8 cellular contexts compared by ENCODE assay signal in the genomic region with DNA sequence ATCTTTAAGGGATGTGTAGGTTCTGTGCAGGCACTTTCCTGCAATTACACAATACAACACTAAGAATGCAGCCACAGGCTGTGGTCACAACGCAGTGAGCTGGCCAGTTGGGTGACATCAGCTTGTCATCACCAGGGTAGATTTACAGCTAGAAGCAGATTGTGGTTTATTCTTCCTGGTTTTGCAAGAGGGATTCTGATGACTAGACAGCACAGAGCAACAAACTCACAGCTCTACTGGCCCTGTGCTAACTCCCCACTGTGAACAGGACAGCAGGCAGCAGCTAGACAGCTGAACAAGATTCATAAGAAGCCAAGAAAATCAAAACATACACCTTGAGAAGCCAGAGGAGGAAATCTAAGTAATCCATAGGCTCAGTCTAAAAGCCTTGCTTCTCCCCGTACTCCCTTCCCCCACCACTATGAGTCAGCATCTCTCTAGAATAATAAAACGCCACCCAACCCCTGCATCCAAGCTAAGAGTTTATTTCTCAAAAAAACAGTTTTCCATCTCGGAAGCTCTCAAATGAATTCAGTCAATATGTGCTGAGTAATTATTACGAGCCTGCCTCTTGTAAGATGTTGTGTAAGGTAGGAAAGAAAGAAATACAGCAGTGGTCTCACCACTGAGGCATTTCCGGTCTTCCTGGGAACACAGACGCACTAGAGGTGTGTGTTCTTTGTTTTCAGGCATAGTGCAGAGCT.
DNase-seq lines count a peak whose midpoint lies in the region; ATAC-seq and TF ChIP-seq lines count a peak whose summit lies in the region.

No MANE protein-coding gene starts in this region.

- ATAC-seq in GM21423 (IDR thresholded peaks at IDR 0.05; ENCODE audit: unreplicated experiment) (peak; percentile 80), WTC11 (peak; percentile 88)

- H3K4me1 Mint-ChIP-seq in WTC11, result peaks cover 64% of the 10 kb centered on the region

- peaks cover 24% of the 10 kb centered on the region for H3K36me3 Mint-ChIP-seq in WTC11

- DNase-seq in DMS153 (lab: John Stamatoyannopoulos, UW), result peak; percentile 58
- DNase-seq in Jurkat, Clone E6-1 (ENCODE audit: low read depth, low spot score), result peak; percentile 62
- no peak for DNase-seq in WTC11 (ENCODE audit: low spot score)
- peak; percentile 99 for DNase-seq in foreskin fibroblast
- no peak for DNase-seq in NCI-H1048 (lab: John Stamatoyannopoulos, UW)
- no peak for DNase-seq in NCI-H1092 treated with DMSO at 0.1 percent for 48 hours (lab: John Stamatoyannopoulos, UW)

- H3K27me3 Mint-ChIP-seq in WTC11 (ENCODE audit: low read depth), result no peaks in the 10 kb centered on the region

- no peaks in the 10 kb centered on the region for H3K36me3 ChIP-seq in neuron (ENCODE audit: insufficient read depth, low read length)

- H3K27me3 ChIP-seq in neuron (ENCODE audit: insufficient read depth, low read length), result no peaks in the 10 kb centered on the region

- CTCF ChIA-PET in WTC11 (lab: Charles Lee), result no interaction called here

- H3K27ac Mint-ChIP-seq in WTC11, result peak overlapping the region; percentile 99

- peak overlapping the region; percentile 46 for H2AFZ ChIP-seq in neuron (ENCODE audit: low read depth, low read length)

- no peaks in the 10 kb centered on the region for H3K9me3 Mint-ChIP-seq in WTC11

- POLR2A ChIA-PET in WTC11 (lab: Charles Lee), result no interaction called here

- no peaks in the 10 kb centered on the region for H3K9me3 ChIP-seq in neuron (ENCODE audit: low read length)

- no peak overlapping the region for H3K4me3 ChIP-seq in Jurkat, Clone E6-1 (ENCODE audit: low read length)
- peak overlapping the region in 1 of 2 donors; percentile 12 for H3K4me3 ChIP-seq in foreskin fibroblast (ENCODE audit: low read depth in 1 of 2, low read length in 2 of 2)
- H3K4me3 ChIP-seq in neuron (ENCODE audit: low read length), result peak overlapping the region; percentile 3

- peaks cover 14% of the 10 kb centered on the region for H3K4me1 ChIP-seq in neuron (ENCODE audit: insufficient read depth, low read length)

- TF ChIP-seq CTCF in WTC11 (IDR thresholded peaks at IDR 0.05), result no peak
- no peak for TF ChIP-seq CTCF in foreskin fibroblast (IDR thresholded peaks at IDR 0.05; ENCODE audit: low read depth, low read length)

- H3K4me3 Mint-ChIP-seq in WTC11, result peak overlapping the region; percentile 22

TF ChIP-seq in WTC11, 78 proteins besides CTCF, POLR2A, EP300 and RAD21 (continues in another document):
- TF ChIP-seq, protein P1, sequence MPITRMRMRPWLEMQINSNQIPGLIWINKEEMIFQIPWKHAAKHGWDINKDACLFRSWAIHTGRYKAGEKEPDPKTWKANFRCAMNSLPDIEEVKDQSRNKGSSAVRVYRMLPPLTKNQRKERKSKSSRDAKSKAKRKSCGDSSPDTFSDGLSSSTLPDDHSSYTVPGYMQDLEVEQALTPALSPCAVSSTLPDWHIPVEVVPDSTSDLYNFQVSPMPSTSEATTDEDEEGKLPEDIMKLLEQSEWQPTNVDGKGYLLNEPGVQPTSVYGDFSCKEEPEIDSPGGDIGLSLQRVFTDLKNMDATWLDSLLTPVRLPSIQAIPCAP (CRISPR knock-in tag; IDR thresholded peaks at IDR 0.05), result no peak
- TF ChIP-seq, protein P2, sequence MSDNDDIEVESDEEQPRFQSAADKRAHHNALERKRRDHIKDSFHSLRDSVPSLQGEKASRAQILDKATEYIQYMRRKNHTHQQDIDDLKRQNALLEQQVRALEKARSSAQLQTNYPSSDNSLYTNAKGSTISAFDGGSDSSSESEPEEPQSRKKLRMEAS (CRISPR knock-in tag; IDR thresholded peaks at IDR 0.05), result peak; percentile 14; the same call in 1 of the 2 replicates
- TF ChIP-seq SOX15 (CRISPR knock-in tag; IDR thresholded peaks at IDR 0.05) (no peak), JUN (CRISPR knock-in tag; IDR thresholded peaks at IDR 0.05) (no peak), GTF2I (CRISPR knock-in tag; conservative IDR thresholded peaks at IDR 0.05) (no peak), ZNF232 (CRISPR knock-in tag; IDR thresholded peaks at IDR 0.05) (no peak), ZNF138 (CRISPR knock-in tag; conservative IDR thresholded peaks at IDR 0.05) (no peak), ZNF121 (CRISPR knock-in tag; IDR thresholded peaks at IDR 0.05) (no peak), TP53 (CRISPR knock-in tag; IDR thresholded peaks at IDR 0.05) (no peak)
- TF ChIP-seq, protein P3, sequence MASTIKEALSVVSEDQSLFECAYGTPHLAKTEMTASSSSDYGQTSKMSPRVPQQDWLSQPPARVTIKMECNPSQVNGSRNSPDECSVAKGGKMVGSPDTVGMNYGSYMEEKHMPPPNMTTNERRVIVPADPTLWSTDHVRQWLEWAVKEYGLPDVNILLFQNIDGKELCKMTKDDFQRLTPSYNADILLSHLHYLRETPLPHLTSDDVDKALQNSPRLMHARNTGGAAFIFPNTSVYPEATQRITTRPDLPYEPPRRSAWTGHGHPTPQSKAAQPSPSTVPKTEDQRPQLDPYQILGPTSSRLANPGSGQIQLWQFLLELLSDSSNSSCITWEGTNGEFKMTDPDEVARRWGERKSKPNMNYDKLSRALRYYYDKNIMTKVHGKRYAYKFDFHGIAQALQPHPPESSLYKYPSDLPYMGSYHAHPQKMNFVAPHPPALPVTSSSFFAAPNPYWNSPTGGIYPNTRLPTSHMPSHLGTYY (CRISPR knock-in tag; IDR thresholded peaks at IDR 0.05), result no peak
- TF ChIP-seq, protein P4, sequence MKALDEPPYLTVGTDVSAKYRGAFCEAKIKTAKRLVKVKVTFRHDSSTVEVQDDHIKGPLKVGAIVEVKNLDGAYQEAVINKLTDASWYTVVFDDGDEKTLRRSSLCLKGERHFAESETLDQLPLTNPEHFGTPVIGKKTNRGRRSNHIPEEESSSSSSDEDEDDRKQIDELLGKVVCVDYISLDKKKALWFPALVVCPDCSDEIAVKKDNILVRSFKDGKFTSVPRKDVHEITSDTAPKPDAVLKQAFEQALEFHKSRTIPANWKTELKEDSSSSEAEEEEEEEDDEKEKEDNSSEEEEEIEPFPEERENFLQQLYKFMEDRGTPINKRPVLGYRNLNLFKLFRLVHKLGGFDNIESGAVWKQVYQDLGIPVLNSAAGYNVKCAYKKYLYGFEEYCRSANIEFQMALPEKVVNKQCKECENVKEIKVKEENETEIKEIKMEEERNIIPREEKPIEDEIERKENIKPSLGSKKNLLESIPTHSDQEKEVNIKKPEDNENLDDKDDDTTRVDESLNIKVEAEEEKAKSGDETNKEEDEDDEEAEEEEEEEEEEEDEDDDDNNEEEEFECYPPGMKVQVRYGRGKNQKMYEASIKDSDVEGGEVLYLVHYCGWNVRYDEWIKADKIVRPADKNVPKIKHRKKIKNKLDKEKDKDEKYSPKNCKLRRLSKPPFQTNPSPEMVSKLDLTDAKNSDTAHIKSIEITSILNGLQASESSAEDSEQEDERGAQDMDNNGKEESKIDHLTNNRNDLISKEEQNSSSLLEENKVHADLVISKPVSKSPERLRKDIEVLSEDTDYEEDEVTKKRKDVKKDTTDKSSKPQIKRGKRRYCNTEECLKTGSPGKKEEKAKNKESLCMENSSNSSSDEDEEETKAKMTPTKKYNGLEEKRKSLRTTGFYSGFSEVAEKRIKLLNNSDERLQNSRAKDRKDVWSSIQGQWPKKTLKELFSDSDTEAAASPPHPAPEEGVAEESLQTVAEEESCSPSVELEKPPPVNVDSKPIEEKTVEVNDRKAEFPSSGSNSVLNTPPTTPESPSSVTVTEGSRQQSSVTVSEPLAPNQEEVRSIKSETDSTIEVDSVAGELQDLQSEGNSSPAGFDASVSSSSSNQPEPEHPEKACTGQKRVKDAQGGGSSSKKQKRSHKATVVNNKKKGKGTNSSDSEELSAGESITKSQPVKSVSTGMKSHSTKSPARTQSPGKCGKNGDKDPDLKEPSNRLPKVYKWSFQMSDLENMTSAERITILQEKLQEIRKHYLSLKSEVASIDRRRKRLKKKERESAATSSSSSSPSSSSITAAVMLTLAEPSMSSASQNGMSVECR (CRISPR knock-in tag; IDR thresholded peaks at IDR 0.05; ENCODE audit: borderline replicate concordance), result no peak
- TF ChIP-seq, protein P5, sequence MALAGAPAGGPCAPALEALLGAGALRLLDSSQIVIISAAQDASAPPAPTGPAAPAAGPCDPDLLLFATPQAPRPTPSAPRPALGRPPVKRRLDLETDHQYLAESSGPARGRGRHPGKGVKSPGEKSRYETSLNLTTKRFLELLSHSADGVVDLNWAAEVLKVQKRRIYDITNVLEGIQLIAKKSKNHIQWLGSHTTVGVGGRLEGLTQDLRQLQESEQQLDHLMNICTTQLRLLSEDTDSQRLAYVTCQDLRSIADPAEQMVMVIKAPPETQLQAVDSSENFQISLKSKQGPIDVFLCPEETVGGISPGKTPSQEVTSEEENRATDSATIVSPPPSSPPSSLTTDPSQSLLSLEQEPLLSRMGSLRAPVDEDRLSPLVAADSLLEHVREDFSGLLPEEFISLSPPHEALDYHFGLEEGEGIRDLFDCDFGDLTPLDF (CRISPR knock-in tag; IDR thresholded peaks at IDR 0.05), result no peak
- TF ChIP-seq, protein P6, sequence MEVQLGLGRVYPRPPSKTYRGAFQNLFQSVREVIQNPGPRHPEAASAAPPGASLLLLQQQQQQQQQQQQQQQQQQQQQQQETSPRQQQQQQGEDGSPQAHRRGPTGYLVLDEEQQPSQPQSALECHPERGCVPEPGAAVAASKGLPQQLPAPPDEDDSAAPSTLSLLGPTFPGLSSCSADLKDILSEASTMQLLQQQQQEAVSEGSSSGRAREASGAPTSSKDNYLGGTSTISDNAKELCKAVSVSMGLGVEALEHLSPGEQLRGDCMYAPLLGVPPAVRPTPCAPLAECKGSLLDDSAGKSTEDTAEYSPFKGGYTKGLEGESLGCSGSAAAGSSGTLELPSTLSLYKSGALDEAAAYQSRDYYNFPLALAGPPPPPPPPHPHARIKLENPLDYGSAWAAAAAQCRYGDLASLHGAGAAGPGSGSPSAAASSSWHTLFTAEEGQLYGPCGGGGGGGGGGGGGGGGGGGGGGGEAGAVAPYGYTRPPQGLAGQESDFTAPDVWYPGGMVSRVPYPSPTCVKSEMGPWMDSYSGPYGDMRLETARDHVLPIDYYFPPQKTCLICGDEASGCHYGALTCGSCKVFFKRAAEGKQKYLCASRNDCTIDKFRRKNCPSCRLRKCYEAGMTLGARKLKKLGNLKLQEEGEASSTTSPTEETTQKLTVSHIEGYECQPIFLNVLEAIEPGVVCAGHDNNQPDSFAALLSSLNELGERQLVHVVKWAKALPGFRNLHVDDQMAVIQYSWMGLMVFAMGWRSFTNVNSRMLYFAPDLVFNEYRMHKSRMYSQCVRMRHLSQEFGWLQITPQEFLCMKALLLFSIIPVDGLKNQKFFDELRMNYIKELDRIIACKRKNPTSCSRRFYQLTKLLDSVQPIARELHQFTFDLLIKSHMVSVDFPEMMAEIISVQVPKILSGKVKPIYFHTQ (CRISPR knock-in tag; IDR thresholded peaks at IDR 0.05), result no peak

Comparison
In these comparisons a context has a peak if more than half of its experiments do, and no peak if none do; other contexts are left out.
1. DNase-seq: peak in DMS153 (single experiment), Jurkat, Clone E6-1 (single experiment) and foreskin fibroblast (2 of 2); none in WTC11 (single experiment), NCI-H1048 (single experiment) and NCI-H1092 treated with DMSO at 0.1 percent for 48 hours (single experiment).